8 cellular contexts compared by ENCODE assay signal in genomic region chr11:64923944-64924909, GRCh38. TPM values are rescaled to one million over a fixed set of nuclear protein-coding genes. Genes with fewer than 3 reads are reported as not detected.
DNase-seq lines count a peak whose midpoint lies in the region; ATAC-seq and TF ChIP-seq lines count a peak whose summit lies in the region.

Gene PPP2R5B, plus strand, starts transcription at chr11:64924689. Its CDS starts 1,046 bp downstream, at chr11:64925735.

- H3K23ac ChIP-seq in H9 (ENCODE audit: insufficient read length, low read depth, low read length): no peak within 1 kb of the TSS

- peaks cover 8 to 16% of the 10 kb centered on the region in 2 experiments for H3K4me1 Mint-ChIP-seq in H9
- H3K4me1 Mint-ChIP-seq in naive thymus-derived CD8-positive, alpha-beta T cell: peaks cover 5 to 23% (median 20%) of the 10 kb centered on the region in 4 donors
- peaks cover 20 to 34% of the 10 kb centered on the region in 2 donors for H3K4me1 Mint-ChIP-seq in stimulated activated naive B cell treated with anti-CD40 and anti-IgM and Interleukin-4, amounts not matched to agents 10 μg/mL and 1 μg/mL and 100 μg/mL, for 72 hours

- no peaks in the 10 kb centered on the region for H3K4me1 ChIP-seq in H9 (ENCODE audit: insufficient read depth, low read length)

- H3K4me3 Mint-ChIP-seq in H9: peak within 1 kb of the TSS; percentile 79 to 93
- H3K4me3 Mint-ChIP-seq in naive thymus-derived CD8-positive, alpha-beta T cell: peak within 1 kb of the TSS; percentile 92 to 99 (median 95)
- peak within 1 kb of the TSS; percentile 93 to 100 for H3K4me3 Mint-ChIP-seq in stimulated activated naive B cell treated with anti-CD40 and anti-IgM and Interleukin-4, amounts not matched to agents 10 μg/mL and 1 μg/mL and 100 μg/mL, for 72 hours

- H3T11ph ChIP-seq in H9 (ENCODE audit: low read length): no peak within 1 kb of the TSS

- peak within 1 kb of the TSS; percentile 22 for H2AFZ ChIP-seq in H9 (ENCODE audit: low read length)

- no peak within 1 kb of the TSS for H2BK5ac ChIP-seq in H9 (ENCODE audit: insufficient read length, low read length)

- H2BK15ac ChIP-seq in H9 (ENCODE audit: low read depth, low read length): no peak within 1 kb of the TSS

- no peaks in the 10 kb centered on the region for H3K9me3 ChIP-seq in H9 (ENCODE audit: control insufficient read depth, low read depth, low read length)

- peaks cover 7% of the 10 kb centered on the region for H3K23me2 ChIP-seq in H9 (ENCODE audit: insufficient read length, low read depth, low read length, poor library complexity, severe bottlenecking)

- TF ChIP-seq POLR2A in Raji (IDR thresholded peaks at IDR 0.05; ENCODE audit: insufficient read depth, low read depth, low read length): peak; percentile 40; the same call in 1 of the 2 replicates

- no peak within 1 kb of the TSS for H4K91ac ChIP-seq in H9 (ENCODE audit: insufficient read length, low read depth, low read length)

- H3K27me3 ChIP-seq in H9 (ENCODE audit: insufficient read depth, low read length): no peaks in the 10 kb centered on the region

- peaks cover 7% of the 10 kb centered on the region for H3K27me3 Mint-ChIP-seq in H9 (ENCODE audit: low read depth)
- no peaks in the 10 kb centered on the region for H3K27me3 Mint-ChIP-seq in naive thymus-derived CD8-positive, alpha-beta T cell
- no peaks in the 10 kb centered on the region for H3K27me3 Mint-ChIP-seq in stimulated activated naive B cell treated with anti-CD40 and anti-IgM and Interleukin-4, amounts not matched to agents 10 μg/mL and 1 μg/mL and 100 μg/mL, for 72 hours

- H3K79me1 ChIP-seq in H9 (ENCODE audit: insufficient read depth, low read depth, low read length, poor library complexity, severe bottlenecking): no peaks in the 10 kb centered on the region

- no peak within 1 kb of the TSS for H4K5ac ChIP-seq in H9 (ENCODE audit: insufficient read length, low read depth, low read length)

- no CpG with 5 or more reads among the region's 47 CpGs for WGBS in H9 (ENCODE audit: extremely low coverage, insufficient read length, low lambda C conversion rate)

- no peaks in the 10 kb centered on the region for H3K36me3 Mint-ChIP-seq in H9 (ENCODE audit: insufficient read depth in 1 of 3, low read depth in 3 of 3)
- peaks cover 0 to 10% (median 2%) of the 10 kb centered on the region in 3 donors for H3K36me3 Mint-ChIP-seq in naive thymus-derived CD8-positive, alpha-beta T cell
- peaks cover 9 to 15% of the 10 kb centered on the region in 2 donors for H3K36me3 Mint-ChIP-seq in stimulated activated naive B cell treated with anti-CD40 and anti-IgM and Interleukin-4, amounts not matched to agents 10 μg/mL and 1 μg/mL and 100 μg/mL, for 72 hours

- H3K56ac ChIP-seq in H9 (ENCODE audit: insufficient read length, low read depth, low read length): no peak within 1 kb of the TSS

- peak within 1 kb of the TSS; percentile 36; the same call in 1 of the 2 replicates for H3K14ac ChIP-seq in H9 (ENCODE audit: insufficient read depth, low read length)

- POLR2A ChIA-PET in naive thymus-derived CD8-positive, alpha-beta T cell (lab: Charles Lee): interaction anchor here (0.6 to 2.7 kb wide), 19 partner anchors 8 to 1515 kb away, joined by 3 to 15 read pairs (median 3); partner anchors contain the start of genes ARL2, ATG2A, MAJIN and MRPL11

- H3K4ac ChIP-seq in H9 (ENCODE audit: low read depth, low read length): no peak within 1 kb of the TSS; the same call in 1 of the 2 replicates

- no peak within 1 kb of the TSS for H2BK12ac ChIP-seq in H9 (ENCODE audit: insufficient read length, low read depth, low read length)

- no peak within 1 kb of the TSS for H4K8ac ChIP-seq in H9 (replicated peaks; ENCODE audit: insufficient read length, low read depth, low read length)

- no peak within 1 kb of the TSS for H2BK120ac ChIP-seq in H9 (ENCODE audit: low read depth, low read length, poor library complexity, severe bottlenecking)

- no peaks in the 10 kb centered on the region for H4K20me1 ChIP-seq in H9 (ENCODE audit: control insufficient read depth, insufficient read depth, insufficient read length)

- H2BK20ac ChIP-seq in H9 (ENCODE audit: low read depth, low read length, poor library complexity, severe bottlenecking): no peak within 1 kb of the TSS

- no peak within 1 kb of the TSS for H2AK5ac ChIP-seq in H9 (ENCODE audit: insufficient read length, low read length)

- H3K27ac Mint-ChIP-seq in H9: peak within 1 kb of the TSS; percentile 83 to 99 (median 95); a peak in 6 of 7 replicates
- peak within 1 kb of the TSS; percentile 94 to 99 (median 98) for H3K27ac Mint-ChIP-seq in naive thymus-derived CD8-positive, alpha-beta T cell
- H3K27ac Mint-ChIP-seq in stimulated activated naive B cell treated with anti-CD40 and anti-IgM and Interleukin-4, amounts not matched to agents 10 μg/mL and 1 μg/mL and 100 μg/mL, for 72 hours: peak within 1 kb of the TSS; percentile 100

- H3K79me2 ChIP-seq in H9 (ENCODE audit: insufficient read depth, low read length): no peaks in the 10 kb centered on the region

- H3K9ac ChIP-seq in H9 (ENCODE audit: extremely low read depth, insufficient read length, low read length): peak within 1 kb of the TSS; percentile 16

- peak within 1 kb of the TSS; percentile 61 for H3K4me2 ChIP-seq in H9 (ENCODE audit: insufficient read depth, insufficient read length, low read length)

- no peaks in the 10 kb centered on the region for H3K9me3 Mint-ChIP-seq in H9
- no peaks in the 10 kb centered on the region for H3K9me3 Mint-ChIP-seq in naive thymus-derived CD8-positive, alpha-beta T cell
- H3K9me3 Mint-ChIP-seq in stimulated activated naive B cell treated with anti-CD40 and anti-IgM and Interleukin-4, amounts not matched to agents 10 μg/mL and 1 μg/mL and 100 μg/mL, for 72 hours: no peaks in the 10 kb centered on the region

- H3K18ac ChIP-seq in H9 (ENCODE audit: insufficient read length, low read depth, low read length): peak within 1 kb of the TSS; percentile 32

- peak; percentile 93 to 94 for ATAC-seq in naive thymus-derived CD8-positive, alpha-beta T cell
- ATAC-seq in stimulated activated naive B cell treated with anti-CD40 and anti-IgM and Interleukin-4, amounts not matched to agents 10 μg/mL and 1 μg/mL and 100 μg/mL, for 72 hours (replicated peaks): peak; percentile 94 to 96

- DNase-seq in Daoy (ENCODE audit: low read depth) (peak; percentile 94), H9 (peak; percentile 92), M059J (ENCODE audit: low read depth) (peak; percentile 94), fibroblast of peridontal ligament (ENCODE audit: extremely low read depth) (peak; percentile 90)
- peak; percentile 89 for DNase-seq in activated T-helper 9 cell treated with anti-CD3 and anti-CD28 coated beads, Interleukin-2, amount 50 U/mL, for 16 hours (ENCODE audit: low read depth)
- peak; percentile 85 to 94 (median 88) for DNase-seq in naive thymus-derived CD8-positive, alpha-beta T cell
- peak; percentile 86 for DNase-seq in stimulated activated naive B cell treated with anti-CD40 and anti-IgM and Interleukin-4, amounts not matched to agents 10 μg/mL and 1 μg/mL and 100 μg/mL, for 72 hours

- TF ChIP-seq CTCF in H9 (conservative IDR thresholded peaks at IDR 0.05): no peak

- no peak within 1 kb of the TSS for H3K27ac ChIP-seq in H9 (ENCODE audit: insufficient read length, low read depth, low read length)

RNA-seq across cellular contexts. Expression of gene PPP2R5B, which starts in this region (rescaled TPM):
- total RNA-seq in Daoy (2014; rRNA removed; shearing (Covaris generic)): 7.8 and 8.5 TPM in 2 replicates
- total RNA-seq in H9 (2021): 5.0 and 6.3 TPM in 2 replicates
- total RNA-seq in M059J (2014; rRNA removed; shearing (Covaris generic)): 21.5 and 39.7 TPM in 2 replicates
- 10 to 100 TPM; 13.4 to 16.0 TPM for total RNA-seq in naive thymus-derived CD8-positive, alpha-beta T cell
- 1 to 10 TPM; 4.7 to 6.6 (median 5.3) TPM for polyA plus RNA-seq in naive thymus-derived CD8-positive, alpha-beta T cell
